In genomic region chr3:51500632-51501131, GRCh38 we compare ENCODE assay signal across 8 cellular contexts. TPM values are rescaled to one million over a fixed set of nuclear protein-coding genes. Genes with fewer than 3 reads are reported as not detected.
DNase-seq lines count a peak whose midpoint lies in the region; ATAC-seq and TF ChIP-seq lines count a peak whose summit lies in the region.

No MANE protein-coding gene starts in this region.

- peaks cover 2% of the 10 kb centered on the region for H3K36me3 Mint-ChIP-seq in T-helper 2 cell treated with Interferon-gamma antibody and Interleukin-4, amounts not matched to agents 5 μg/mL and 100 μg/mL, for 36 hours (ENCODE audit: low read depth)

- H3K4me3 ChIP-seq in ascending aorta (peak overlapping the region; percentile 31 to 95), right lobe of liver (peak overlapping the region; percentile 13 to 73 (median 32)), thoracic aorta (peak overlapping the region; percentile 95)

- no peak for ATAC-seq in right lobe of liver
- no peak for ATAC-seq in thoracic aorta (ENCODE audit: insufficient number of reproducible peaks, low FRiP score, low read depth)

- H3K4me1 Mint-ChIP-seq in T-helper 2 cell treated with Interferon-gamma antibody and Interleukin-4, amounts not matched to agents 5 μg/mL and 100 μg/mL, for 36 hours (ENCODE audit: low read depth) = peaks cover 19% of the 10 kb centered on the region

- no peak for TF ChIP-seq POLR2A in right lobe of liver (IDR thresholded peaks at IDR 0.05)

- TF ChIP-seq CTCF in ascending aorta (IDR thresholded peaks at IDR 0.05) (no peak), right lobe of liver (IDR thresholded peaks at IDR 0.05) (no peak), thoracic aorta (IDR thresholded peaks at IDR 0.05) (no peak), GM20000 (IDR thresholded peaks at IDR 0.05; ENCODE audit: extremely low read depth, missing control alignments) (no peak)

- no peaks in the 10 kb centered on the region for H3K36me3 ChIP-seq in ascending aorta
- H3K36me3 ChIP-seq in right lobe of liver = no peaks in the 10 kb centered on the region
- peaks cover 3% of the 10 kb centered on the region for H3K36me3 ChIP-seq in thoracic aorta

- H3K27me3 ChIP-seq in ascending aorta = no peaks in the 10 kb centered on the region
- H3K27me3 ChIP-seq in right lobe of liver = no peaks in the 10 kb centered on the region
- no peaks in the 10 kb centered on the region for H3K27me3 ChIP-seq in thoracic aorta (replicated peaks; ENCODE audit: insufficient read depth)

- H3K4me1 ChIP-seq in ascending aorta (peaks cover 0 to 3% of the 10 kb centered on the region in 2 donors), right lobe of liver (no peaks in the 10 kb centered on the region), thoracic aorta (ENCODE audit: control insufficient read depth in 1 of 2, low read depth in 2 of 2) (peaks cover 3 to 6% of the 10 kb centered on the region in 2 donors)

- H3K27ac ChIP-seq in ascending aorta (peak overlapping the region; percentile 83 to 99), right lobe of liver (peak overlapping the region; percentile 57 to 72 (median 57)), thoracic aorta (peak overlapping the region; percentile 75 to 77)

- H3K27ac Mint-ChIP-seq in T-helper 2 cell treated with Interferon-gamma antibody and Interleukin-4, amounts not matched to agents 5 μg/mL and 100 μg/mL, for 36 hours = peak overlapping the region; percentile 97

- intact Hi-C loops in ascending aorta (cut with DNase I) = loop anchor here (2.0 kb wide), 1 partner anchor 38 kb away; the partner anchor contains the start of gene RAD54L2
- intact Hi-C loops in right lobe of liver (cut with DNase I) = loop anchor here (5.0 to 10.0 kb wide), 5 partner anchors 106 to 182 kb away; partner anchors contain the start of genes RBM15B (in 1 of the 2) and TEX264 (in 1 of the 2)

- H3K27me3 Mint-ChIP-seq in T-helper 2 cell treated with Interferon-gamma antibody and Interleukin-4, amounts not matched to agents 5 μg/mL and 100 μg/mL, for 36 hours (ENCODE audit: low read depth) = no peaks in the 10 kb centered on the region

- 90% methylated on average over 11 of the region's 14 CpGs for WGBS in right lobe of liver (ENCODE audit: insufficient coverage, low coverage, low lambda C conversion rate, missing lambda C conversion rate)

- no peak for DNase-seq in T-helper 2 cell treated with Interferon-gamma antibody and Interleukin-4, amounts not matched to agents 5 μg/mL and 100 μg/mL, for 36 hours (ENCODE audit: low spot score)
- DNase-seq in T-helper 2 cell (no peak), ascending aorta (ENCODE audit: low spot score in 2 of 2) (no peak), right lobe of liver (peak in 2 of 3 donors; percentile 27 to 56), thoracic aorta (ENCODE audit: low spot score) (no peak), GM20000 (ENCODE audit: low spot score) (no peak), NCI-H748 treated with DMSO at 0.1 percent for 48 hours (lab: John Stamatoyannopoulos, UW) (no peak), NCI-H774 (lab: John Stamatoyannopoulos, UW) (no peak)

- H3K4me3 Mint-ChIP-seq in T-helper 2 cell treated with Interferon-gamma antibody and Interleukin-4, amounts not matched to agents 5 μg/mL and 100 μg/mL, for 36 hours = peak overlapping the region; percentile 98

- H3K9me3 Mint-ChIP-seq in T-helper 2 cell treated with Interferon-gamma antibody and Interleukin-4, amounts not matched to agents 5 μg/mL and 100 μg/mL, for 36 hours = no peaks in the 10 kb centered on the region

- H3K9me3 ChIP-seq in ascending aorta (no peaks in the 10 kb centered on the region), right lobe of liver (no peaks in the 10 kb centered on the region), thoracic aorta (no peaks in the 10 kb centered on the region)

RNA-seq across cellular contexts. Expression of gene DCAF1, which starts 0.9 kb away (rescaled TPM):
- total RNA-seq in ascending aorta (10.0 TPM), right lobe of liver (10 to 100 TPM in 2 of 6 experiments, 1 to 10 TPM in 4; 8.2 to 11.6 (median 9.5) TPM), thoracic aorta (10 to 100 TPM; 12.6 to 28.8 TPM)

RNA-seq across cellular contexts. Expression of gene RAD54L2, which starts 37.8 kb away (rescaled TPM):
- total RNA-seq in ascending aorta (18.3 TPM), right lobe of liver (10 to 100 TPM in 5 of 6 experiments, 1 to 10 TPM in 1; 8.0 to 21.1 (median 13.7) TPM), thoracic aorta (10 to 100 TPM; 41.8 to 42.2 TPM)

Comparison
In these comparisons a context has a peak if more than half of its experiments do, and no peak if none do; other contexts are left out.
1. DNase-seq: peak in right lobe of liver (2 of 3); none in T-helper 2 cell treated with Interferon-gamma antibody and Interleukin-4, amounts not matched to agents 5 μg/mL and 100 μg/mL, for 36 hours (single experiment), T-helper 2 cell (0 of 5), ascending aorta (0 of 2), thoracic aorta (single experiment), GM20000 (single experiment), NCI-H748 treated with DMSO at 0.1 percent for 48 hours (single experiment) and NCI-H774 (single experiment).
2. H3K4me3 ChIP-seq: peak in every context shown above with its lines; median percentile 95 in thoracic aorta; 63 in ascending aorta; 32 in right lobe of liver.
3. Peak in every context shown above with its lines, with median percentiles within 50 percentile points of each other: H3K27ac ChIP-seq.